Comparison of ENCODE assay signal across 17 cellular contexts in the genomic region with DNA sequence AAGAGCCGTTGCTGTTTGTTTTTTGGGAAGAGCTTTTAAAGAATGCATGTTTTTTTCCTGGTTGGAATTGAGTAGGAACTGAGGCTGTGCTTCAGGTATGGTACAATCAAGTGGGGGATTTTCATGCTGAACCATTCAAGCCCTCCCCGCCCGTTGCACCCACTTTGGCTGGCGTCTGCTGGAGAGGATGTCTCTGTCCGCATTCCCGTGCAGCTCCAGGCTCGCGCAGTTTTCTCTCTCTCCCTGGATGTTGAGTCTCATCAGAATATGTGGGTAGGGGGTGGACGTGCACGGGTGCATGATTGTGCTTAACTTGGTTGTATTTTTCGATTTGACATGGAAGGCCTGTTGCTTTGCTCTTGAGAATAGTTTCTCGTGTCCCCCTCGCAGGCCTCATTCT. TPM values are rescaled to one million over a fixed set of nuclear protein-coding genes. Genes with fewer than 3 reads are reported as not detected.
DNase-seq lines count a peak whose midpoint lies in the region; ATAC-seq and TF ChIP-seq lines count a peak whose summit lies in the region.
"Had no signal": no experiment of that assay in that cellular context is flagged by ENCODE, and none has a peak within 500 bp of the region (broad histone marks: within the 10 kb centered on the region; RNA-seq: fewer than 3 reads in every experiment).

No MANE protein-coding gene starts in this region.

- CTCF ChIA-PET in WTC11 (lab: Charles Lee) (interaction anchor here (1.2 to 3.7 kb wide), 2 partner anchors 167 kb away, joined by 4 to 20 read pairs; no protein-coding TSS in a partner anchor), HEK293T (lab: Yijun Ruan, JAX) (no interaction called here)

- H3K36me3 Mint-ChIP-seq in activated naive CD4-positive, alpha-beta T cell treated with anti-CD3 and anti-CD28 coated beads, Interleukin-2, amount 50 U/mL, for 72 hours = peaks cover 17 to 67% of the 10 kb centered on the region in 2 donors
- H3K36me3 Mint-ChIP-seq in WTC11 (peaks cover 51% of the 10 kb centered on the region), nephron progenitor cell (ENCODE audit: low read depth) (peaks cover 73% of the 10 kb centered on the region)

- TF ChIP-seq CTCF in WTC11 (IDR thresholded peaks at IDR 0.05) (no peak), nephron progenitor cell (IDR thresholded peaks at IDR 0.05) (no peak), upper lobe of right lung (IDR thresholded peaks at IDR 0.05) (no peak)

- POLR2A ChIA-PET in WTC11 (lab: Charles Lee) (no interaction called here), HEK293T (lab: Yijun Ruan, JAX) (interaction anchor here (1.5 kb wide), 1 partner anchor 10 kb away, joined by 3 read pairs; no protein-coding TSS in a partner anchor)

- H3K27ac Mint-ChIP-seq in activated naive CD4-positive, alpha-beta T cell treated with anti-CD3 and anti-CD28 coated beads, Interleukin-2, amount 50 U/mL, for 72 hours = peak overlapping the region; percentile 57 to 72
- H3K27ac Mint-ChIP-seq in WTC11 = peak overlapping the region; percentile 70
- H3K27ac Mint-ChIP-seq in nephron progenitor cell = peak overlapping the region; percentile 95
- H3K27ac Mint-ChIP-seq: B cell; CD4-positive, alpha-beta T cell had no signal

- H3K4me1 ChIP-seq in upper lobe of right lung = no peaks in the 10 kb centered on the region

- no peaks in the 10 kb centered on the region for H3K4me1 Mint-ChIP-seq in WTC11
- H3K4me1 Mint-ChIP-seq in nephron progenitor cell = peaks cover 9% of the 10 kb centered on the region

- H3K36me3 ChIP-seq in upper lobe of right lung = peaks cover 53% of the 10 kb centered on the region

- no peaks in the 10 kb centered on the region for H3K9me3 ChIP-seq in upper lobe of right lung

- no peaks in the 10 kb centered on the region for H3K27me3 Mint-ChIP-seq in WTC11 (ENCODE audit: low read depth)
- no peaks in the 10 kb centered on the region for H3K27me3 Mint-ChIP-seq in nephron progenitor cell (ENCODE audit: low read depth, poor library complexity)
- H3K27me3 Mint-ChIP-seq: B cell; CD4-positive, alpha-beta T cell had no signal

- DNase-seq in activated naive CD4-positive, alpha-beta T cell treated with anti-CD3 and anti-CD28 coated beads, Interleukin-2, amount 50 U/mL, for 72 hours (ENCODE audit: low spot score in 2 of 2) = no peak
- no peak for DNase-seq in activated naive CD4-positive, alpha-beta T cell treated with anti-CD3 and anti-CD28 coated beads, Interleukin-2, amount 50 U/mL, for 16 hours
- DNase-seq in WTC11 (ENCODE audit: low spot score) = no peak
- no peak for DNase-seq in nephron progenitor cell
- peak; percentile 40 for DNase-seq in upper lobe of right lung
- no peak for DNase-seq in NCI-H82 (lab: John Stamatoyannopoulos, UW)
- no peak for DNase-seq in HEK293T (ENCODE audit: extremely low spot score)
- DNase-seq: CD4-positive, alpha-beta T cell; DMS79; GM23248; NCI-H1092; NCI-H1694; NCI-H345; NCI-H69; PC-3 had no signal

- H3K27ac ChIP-seq in upper lobe of right lung = no peak overlapping the region
- H3K27ac ChIP-seq: GM23248 had no signal

- no peak for ATAC-seq in activated naive CD4-positive, alpha-beta T cell treated with anti-CD3 and anti-CD28 coated beads, Interleukin-2, amount 50 U/mL, for 72 hours
- ATAC-seq in WTC11 (no peak), upper lobe of right lung (no peak)
- ATAC-seq: K562, PC-3 had no signal

- no peaks in the 10 kb centered on the region for H3K27me3 ChIP-seq in upper lobe of right lung

- no peaks in the 10 kb centered on the region for H3K9me3 Mint-ChIP-seq in activated naive CD4-positive, alpha-beta T cell treated with anti-CD3 and anti-CD28 coated beads, Interleukin-2, amount 50 U/mL, for 72 hours
- H3K9me3 Mint-ChIP-seq in WTC11 (peaks cover 8% of the 10 kb centered on the region), nephron progenitor cell (peaks cover 4% of the 10 kb centered on the region)
- H3K9me3 Mint-ChIP-seq: CD4-positive, alpha-beta T cell had no signal

- intact Hi-C loops in upper lobe of right lung (cut with DNase I) = no loop called here

- H3K4me3 ChIP-seq in upper lobe of right lung = no peak overlapping the region
- H3K4me3 ChIP-seq: GM23248, K562 had no signal

- H3K4me3 Mint-ChIP-seq in WTC11 (no peak overlapping the region), nephron progenitor cell (no peak overlapping the region)
- H3K4me3 Mint-ChIP-seq: B cell; CD4-positive, alpha-beta T cell had no signal

TF ChIP-seq in WTC11, 78 proteins besides CTCF, POLR2A, EP300 and RAD21:
- TF ChIP-seq GTF2I (CRISPR knock-in tag; conservative IDR thresholded peaks at IDR 0.05) (no peak), HMGA2 (CRISPR knock-in tag; IDR thresholded peaks at IDR 0.05) (no peak), FOXJ3 (CRISPR knock-in tag; IDR thresholded peaks at IDR 0.05; ENCODE audit: borderline replicate concordance) (no peak), MLX (CRISPR knock-in tag; IDR thresholded peaks at IDR 0.05) (no peak), PREB (CRISPR knock-in tag; IDR thresholded peaks at IDR 0.05; ENCODE audit: borderline replicate concordance) (no peak), RELA (CRISPR knock-in tag; IDR thresholded peaks at IDR 0.05; ENCODE audit: borderline replicate concordance) (no peak), SOX15 (CRISPR knock-in tag; IDR thresholded peaks at IDR 0.05) (no peak)

TF ChIP-seq in HEK293T, 16 proteins besides CTCF, POLR2A, EP300 and RAD21:
- TF ChIP-seq BHLHE40 (IDR thresholded peaks at IDR 0.05; ENCODE audit: borderline replicate concordance) = no peak
- no peak for TF ChIP-seq SP1 (IDR thresholded peaks at IDR 0.05)
- TF ChIP-seq FOXK2 (IDR thresholded peaks at IDR 0.05) = no peak
- TF ChIP-seq PKNOX1 (IDR thresholded peaks at IDR 0.05) = no peak
- TF ChIP-seq FOXM1 (IDR thresholded peaks at IDR 0.05; ENCODE audit: borderline replicate concordance) = no peak
- no peak for TF ChIP-seq ZNF384 (IDR thresholded peaks at IDR 0.05)
- TF ChIP-seq L3MBTL2 (conservative IDR thresholded peaks at IDR 0.05) = no peak
- no peak for TF ChIP-seq HDGF (IDR thresholded peaks at IDR 0.05; ENCODE audit: borderline replicate concordance)
- no peak for TF ChIP-seq ARNT (IDR thresholded peaks at IDR 0.05)
- no peak for TF ChIP-seq TARDBP (IDR thresholded peaks at IDR 0.05)

RNA-seq across cellular contexts. Expression of gene PFKFB3, which starts 31.6 kb away (rescaled TPM):
- total RNA-seq in activated naive CD4-positive, alpha-beta T cell treated with anti-CD3 and anti-CD28 coated beads, Interleukin-2, amount 50 U/mL, for 72 hours = 100 to 1,000 TPM in 1 of 2 donors, 10 to 100 TPM in 1; 77.0 to 181 TPM
- total RNA-seq in WTC11 (2021) (30.6 to 42.5 TPM (median 40.7 TPM) in 3 replicates), upper lobe of right lung (77.2 TPM)
